ENCODE assay signal across 2 cellular contexts in the genomic region with DNA sequence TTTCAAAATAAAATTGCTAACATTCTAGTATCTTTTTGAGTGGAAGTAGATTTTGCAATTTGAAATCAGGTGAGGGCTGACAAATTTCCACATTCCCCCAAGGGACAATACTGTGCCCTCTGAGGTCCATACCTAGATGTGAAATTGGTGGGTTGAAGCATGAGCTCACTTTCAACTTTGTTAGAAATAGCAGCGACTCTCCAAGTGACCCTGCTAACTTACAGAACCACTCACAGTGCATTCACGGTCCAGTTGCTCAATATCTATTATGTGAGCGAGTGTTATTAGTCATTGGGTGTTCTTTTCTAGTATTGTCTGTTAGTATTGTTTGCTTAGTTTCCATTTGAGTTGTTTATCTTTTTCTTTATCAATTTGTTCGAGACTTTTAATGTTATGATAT.
TF ChIP-seq lines count a peak whose summit lies in the region.

No MANE protein-coding gene starts in this region.

TF ChIP-seq in HepG2, 621 proteins besides CTCF, POLR2A, EP300 and RAD21:
- TF ChIP-seq ZNF878 (CRISPR knock-in tag; IDR thresholded peaks at IDR 0.05) (no peak), RFXANK (CRISPR knock-in tag; IDR thresholded peaks at IDR 0.05) (no peak), RELA (CRISPR knock-in tag; IDR thresholded peaks at IDR 0.05) (no peak), CEBPB (IDR thresholded peaks at IDR 0.05; ENCODE audit: borderline replicate concordance, low read depth, low read length) (peak; percentile 30; the same call in 1 of the 2 replicates)
TF ChIP-seq in HepG2: peak in this region for 1.

TF ChIP-seq in IMR-90, 13 proteins besides CTCF, POLR2A, EP300 and RAD21:
- TF ChIP-seq CEBPB (IDR thresholded peaks at IDR 0.05; ENCODE audit: low read depth, low read length): peak; percentile 67
- no peak for TF ChIP-seq ELK1 (IDR thresholded peaks at IDR 0.05; ENCODE audit: borderline replicate concordance, low read depth, low read length)
